In the genomic region with DNA sequence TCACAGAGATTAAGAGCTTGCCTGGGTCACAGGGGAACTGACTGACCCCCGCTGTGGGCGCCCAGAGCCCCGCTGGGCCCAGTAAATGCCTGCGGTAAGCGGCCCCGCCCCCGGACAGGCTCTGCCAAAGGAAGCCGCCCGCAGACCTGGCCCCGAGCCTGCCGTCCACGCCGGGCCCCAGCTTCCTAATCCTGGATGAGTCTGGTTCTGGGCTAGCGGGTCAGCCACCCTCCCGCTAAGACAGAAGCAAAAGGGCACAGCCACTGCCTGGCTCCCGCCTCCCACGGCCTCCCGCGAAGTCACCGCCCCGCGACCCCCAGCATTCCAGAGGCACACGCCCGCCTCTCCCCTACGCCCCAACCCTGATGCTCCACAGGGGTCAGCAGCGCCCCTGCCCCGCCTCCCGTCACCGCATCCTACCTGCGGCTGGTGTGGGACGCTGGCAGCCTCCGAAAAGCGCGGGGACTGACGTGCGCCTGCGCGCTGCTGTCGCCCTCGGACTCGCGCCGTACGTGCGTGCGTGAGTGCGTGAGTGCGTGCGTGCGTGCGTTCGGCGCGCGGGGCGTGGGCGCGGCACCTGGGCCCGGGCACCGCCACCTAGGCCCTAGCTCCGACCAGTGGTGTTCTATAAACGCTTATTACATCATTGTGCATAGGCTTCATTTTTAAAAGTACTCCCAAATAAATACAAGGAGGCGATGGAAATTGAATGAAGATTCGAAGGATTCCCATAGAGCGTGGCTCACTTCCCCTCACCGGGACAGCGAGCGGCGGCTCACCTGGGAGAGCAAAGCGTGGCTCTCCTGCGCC, we compare ENCODE assay signal across 8 cellular contexts.
DNase-seq lines count a peak whose midpoint lies in the region; ATAC-seq lines count a peak whose summit lies in the region.

A gene with protein sequence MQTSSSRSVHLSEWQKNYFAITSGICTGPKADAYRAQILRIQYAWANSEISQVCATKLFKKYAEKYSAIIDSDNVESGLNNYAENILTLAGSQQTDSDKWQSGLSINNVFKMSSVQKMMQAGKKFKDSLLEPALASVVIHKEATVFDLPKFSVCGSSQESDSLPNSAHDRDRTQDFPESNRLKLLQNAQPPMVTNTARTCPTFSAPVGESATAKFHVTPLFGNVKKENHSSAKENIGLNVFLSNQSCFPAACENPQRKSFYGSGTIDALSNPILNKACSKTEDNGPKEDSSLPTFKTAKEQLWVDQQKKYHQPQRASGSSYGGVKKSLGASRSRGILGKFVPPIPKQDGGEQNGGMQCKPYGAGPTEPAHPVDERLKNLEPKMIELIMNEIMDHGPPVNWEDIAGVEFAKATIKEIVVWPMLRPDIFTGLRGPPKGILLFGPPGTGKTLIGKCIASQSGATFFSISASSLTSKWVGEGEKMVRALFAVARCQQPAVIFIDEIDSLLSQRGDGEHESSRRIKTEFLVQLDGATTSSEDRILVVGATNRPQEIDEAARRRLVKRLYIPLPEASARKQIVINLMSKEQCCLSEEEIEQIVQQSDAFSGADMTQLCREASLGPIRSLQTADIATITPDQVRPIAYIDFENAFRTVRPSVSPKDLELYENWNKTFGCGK (minus strand): TSS at position 470 of the 810 bp plus-strand sequence. CDS start 3,063 bp downstream, outside the sequence.

- ATAC-seq in GM18873 (IDR thresholded peaks at IDR 0.05; ENCODE audit: low FRiP score, unreplicated experiment) (peak; percentile 74), HG03108 (IDR thresholded peaks at IDR 0.05; ENCODE audit: unreplicated experiment) (peak; percentile 76)

- DNase-seq in AG08395 (ENCODE audit: low spot score) = peak; percentile 77
- DNase-seq in NCI-H2171 treated with DMSO at 0.1 percent for 48 hours (lab: John Stamatoyannopoulos, UW) = peak; percentile 78
- peak; percentile 61 to 75 (median 67) for DNase-seq in activated CD4-positive, CD25-positive, alpha-beta regulatory T cell (lab: John Stamatoyannopoulos, UW)
- DNase-seq in central memory CD4-positive, alpha-beta T cell = peak; percentile 82
- peak; percentile 80 for DNase-seq in islet precursor cell
- DNase-seq in stimulated activated CD4-positive, alpha-beta T cell treated with anti-CD3 and anti-CD28 coated beads, Interleukin-12 subunit alpha, Interleukin-12 subunit beta, amount 100 ng/mL, for 48 hours (ENCODE audit: low read depth in 2 of 3, low spot score in 1 of 3) = peak; percentile 65 to 83 (median 75)

Comparison
In these comparisons a context has a peak if more than half of its experiments do, and no peak if none do; other contexts are left out.
1. Peak in every context shown above with its lines: DNase-seq and ATAC-seq.